1 cellular context compared by ENCODE assay signal in the genomic region with DNA sequence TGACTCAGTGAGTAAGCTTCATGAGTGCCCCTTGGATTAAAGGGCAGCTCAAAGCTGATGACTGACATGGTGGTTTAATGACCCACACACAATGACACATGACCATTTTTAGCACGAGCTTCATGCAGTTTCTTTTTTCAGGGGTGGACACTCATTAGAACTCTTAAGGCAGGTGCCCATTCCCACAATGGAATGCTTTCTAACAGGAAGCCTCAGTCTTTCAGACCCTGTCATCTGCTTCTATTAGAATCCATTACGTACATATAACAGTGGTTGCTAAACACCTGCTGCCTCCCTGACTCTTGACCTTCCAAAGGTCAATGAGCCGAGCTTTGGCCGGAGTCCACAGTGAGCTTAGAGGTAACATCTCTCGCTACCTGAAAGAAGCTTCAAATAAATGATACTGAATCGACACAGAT.
TF ChIP-seq lines count a peak whose summit lies in the region.

No MANE protein-coding gene starts in this region.

TF ChIP-seq in GM23338, 12 proteins besides CTCF, POLR2A, EP300 and RAD21 (continued from another document):
- TF ChIP-seq, protein P1, sequence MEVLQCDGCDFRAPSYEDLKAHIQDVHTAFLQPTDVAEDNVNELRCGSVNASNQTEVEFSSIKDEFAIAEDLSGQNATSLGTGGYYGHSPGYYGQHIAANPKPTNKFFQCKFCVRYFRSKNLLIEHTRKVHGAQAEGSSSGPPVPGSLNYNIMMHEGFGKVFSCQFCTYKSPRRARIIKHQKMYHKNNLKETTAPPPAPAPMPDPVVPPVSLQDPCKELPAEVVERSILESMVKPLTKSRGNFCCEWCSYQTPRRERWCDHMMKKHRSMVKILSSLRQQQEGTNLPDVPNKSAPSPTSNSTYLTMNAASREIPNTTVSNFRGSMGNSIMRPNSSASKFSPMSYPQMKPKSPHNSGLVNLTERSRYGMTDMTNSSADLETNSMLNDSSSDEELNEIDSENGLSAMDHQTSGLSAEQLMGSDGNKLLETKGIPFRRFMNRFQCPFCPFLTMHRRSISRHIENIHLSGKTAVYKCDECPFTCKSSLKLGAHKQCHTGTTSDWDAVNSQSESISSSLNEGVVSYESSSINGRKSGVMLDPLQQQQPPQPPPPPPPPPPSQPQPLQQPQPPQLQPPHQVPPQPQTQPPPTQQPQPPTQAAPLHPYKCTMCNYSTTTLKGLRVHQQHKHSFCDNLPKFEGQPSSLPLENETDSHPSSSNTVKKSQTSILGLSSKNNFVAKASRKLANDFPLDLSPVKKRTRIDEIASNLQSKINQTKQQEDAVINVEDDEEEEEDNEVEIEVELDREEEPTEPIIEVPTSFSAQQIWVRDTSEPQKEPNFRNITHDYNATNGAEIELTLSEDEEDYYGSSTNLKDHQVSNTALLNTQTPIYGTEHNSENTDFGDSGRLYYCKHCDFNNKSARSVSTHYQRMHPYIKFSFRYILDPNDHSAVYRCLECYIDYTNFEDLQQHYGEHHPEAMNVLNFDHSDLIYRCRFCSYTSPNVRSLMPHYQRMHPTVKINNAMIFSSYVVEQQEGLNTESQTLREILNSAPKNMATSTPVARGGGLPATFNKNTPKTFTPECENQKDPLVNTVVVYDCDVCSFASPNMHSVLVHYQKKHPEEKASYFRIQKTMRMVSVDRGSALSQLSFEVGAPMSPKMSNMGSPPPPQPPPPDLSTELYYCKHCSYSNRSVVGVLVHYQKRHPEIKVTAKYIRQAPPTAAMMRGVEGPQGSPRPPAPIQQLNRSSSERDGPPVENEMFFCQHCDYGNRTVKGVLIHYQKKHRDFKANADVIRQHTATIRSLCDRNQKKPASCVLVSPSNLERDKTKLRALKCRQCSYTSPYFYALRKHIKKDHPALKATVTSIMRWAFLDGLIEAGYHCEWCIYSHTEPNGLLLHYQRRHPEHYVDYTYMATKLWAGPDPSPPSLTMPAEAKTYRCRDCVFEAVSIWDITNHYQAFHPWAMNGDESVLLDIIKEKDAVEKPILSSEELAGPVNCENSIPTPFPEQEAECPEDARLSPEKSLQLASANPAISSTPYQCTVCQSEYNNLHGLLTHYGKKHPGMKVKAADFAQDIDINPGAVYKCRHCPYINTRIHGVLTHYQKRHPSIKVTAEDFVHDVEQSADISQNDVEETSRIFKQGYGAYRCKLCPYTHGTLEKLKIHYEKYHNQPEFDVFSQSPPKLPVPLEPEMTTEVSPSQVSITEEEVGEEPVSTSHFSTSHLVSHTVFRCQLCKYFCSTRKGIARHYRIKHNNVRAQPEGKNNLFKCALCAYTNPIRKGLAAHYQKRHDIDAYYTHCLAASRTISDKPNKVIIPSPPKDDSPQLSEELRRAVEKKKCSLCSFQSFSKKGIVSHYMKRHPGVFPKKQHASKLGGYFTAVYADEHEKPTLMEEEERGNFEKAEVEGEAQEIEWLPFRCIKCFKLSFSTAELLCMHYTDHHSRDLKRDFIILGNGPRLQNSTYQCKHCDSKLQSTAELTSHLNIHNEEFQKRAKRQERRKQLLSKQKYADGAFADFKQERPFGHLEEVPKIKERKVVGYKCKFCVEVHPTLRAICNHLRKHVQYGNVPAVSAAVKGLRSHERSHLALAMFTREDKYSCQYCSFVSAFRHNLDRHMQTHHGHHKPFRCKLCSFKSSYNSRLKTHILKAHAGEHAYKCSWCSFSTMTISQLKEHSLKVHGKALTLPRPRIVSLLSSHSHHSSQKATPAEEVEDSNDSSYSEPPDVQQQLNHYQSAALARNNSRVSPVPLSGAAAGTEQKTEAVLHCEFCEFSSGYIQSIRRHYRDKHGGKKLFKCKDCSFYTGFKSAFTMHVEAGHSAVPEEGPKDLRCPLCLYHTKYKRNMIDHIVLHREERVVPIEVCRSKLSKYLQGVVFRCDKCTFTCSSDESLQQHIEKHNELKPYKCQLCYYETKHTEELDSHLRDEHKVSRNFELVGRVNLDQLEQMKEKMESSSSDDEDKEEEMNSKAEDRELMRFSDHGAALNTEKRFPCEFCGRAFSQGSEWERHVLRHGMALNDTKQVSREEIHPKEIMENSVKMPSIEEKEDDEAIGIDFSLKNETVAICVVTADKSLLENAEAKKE (CRISPR knock-in tag; IDR thresholded peaks at IDR 0.05): no peak
- TF ChIP-seq JUNB (IDR thresholded peaks at IDR 0.05; ENCODE audit: unreplicated experiment) (no peak), POLR2AphosphoS5 (IDR thresholded peaks at IDR 0.05; ENCODE audit: low read depth) (no peak), CREB1 (CRISPR knock-in tag; IDR thresholded peaks at IDR 0.05; ENCODE audit: low read depth) (no peak), ZNF114 (CRISPR knock-in tag; IDR thresholded peaks at IDR 0.05) (no peak), NANOG (IDR thresholded peaks at IDR 0.05; ENCODE audit: borderline replicate concordance) (no peak), EZH2 (IDR thresholded peaks at IDR 0.05; ENCODE audit: low read depth, unreplicated experiment) (no peak)
- TF ChIP-seq, protein P2, sequence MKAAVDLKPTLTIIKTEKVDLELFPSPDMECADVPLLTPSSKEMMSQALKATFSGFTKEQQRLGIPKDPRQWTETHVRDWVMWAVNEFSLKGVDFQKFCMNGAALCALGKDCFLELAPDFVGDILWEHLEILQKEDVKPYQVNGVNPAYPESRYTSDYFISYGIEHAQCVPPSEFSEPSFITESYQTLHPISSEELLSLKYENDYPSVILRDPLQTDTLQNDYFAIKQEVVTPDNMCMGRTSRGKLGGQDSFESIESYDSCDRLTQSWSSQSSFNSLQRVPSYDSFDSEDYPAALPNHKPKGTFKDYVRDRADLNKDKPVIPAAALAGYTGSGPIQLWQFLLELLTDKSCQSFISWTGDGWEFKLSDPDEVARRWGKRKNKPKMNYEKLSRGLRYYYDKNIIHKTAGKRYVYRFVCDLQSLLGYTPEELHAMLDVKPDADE (IDR thresholded peaks at IDR 0.05): no peak
- TF ChIP-seq, protein P3, sequence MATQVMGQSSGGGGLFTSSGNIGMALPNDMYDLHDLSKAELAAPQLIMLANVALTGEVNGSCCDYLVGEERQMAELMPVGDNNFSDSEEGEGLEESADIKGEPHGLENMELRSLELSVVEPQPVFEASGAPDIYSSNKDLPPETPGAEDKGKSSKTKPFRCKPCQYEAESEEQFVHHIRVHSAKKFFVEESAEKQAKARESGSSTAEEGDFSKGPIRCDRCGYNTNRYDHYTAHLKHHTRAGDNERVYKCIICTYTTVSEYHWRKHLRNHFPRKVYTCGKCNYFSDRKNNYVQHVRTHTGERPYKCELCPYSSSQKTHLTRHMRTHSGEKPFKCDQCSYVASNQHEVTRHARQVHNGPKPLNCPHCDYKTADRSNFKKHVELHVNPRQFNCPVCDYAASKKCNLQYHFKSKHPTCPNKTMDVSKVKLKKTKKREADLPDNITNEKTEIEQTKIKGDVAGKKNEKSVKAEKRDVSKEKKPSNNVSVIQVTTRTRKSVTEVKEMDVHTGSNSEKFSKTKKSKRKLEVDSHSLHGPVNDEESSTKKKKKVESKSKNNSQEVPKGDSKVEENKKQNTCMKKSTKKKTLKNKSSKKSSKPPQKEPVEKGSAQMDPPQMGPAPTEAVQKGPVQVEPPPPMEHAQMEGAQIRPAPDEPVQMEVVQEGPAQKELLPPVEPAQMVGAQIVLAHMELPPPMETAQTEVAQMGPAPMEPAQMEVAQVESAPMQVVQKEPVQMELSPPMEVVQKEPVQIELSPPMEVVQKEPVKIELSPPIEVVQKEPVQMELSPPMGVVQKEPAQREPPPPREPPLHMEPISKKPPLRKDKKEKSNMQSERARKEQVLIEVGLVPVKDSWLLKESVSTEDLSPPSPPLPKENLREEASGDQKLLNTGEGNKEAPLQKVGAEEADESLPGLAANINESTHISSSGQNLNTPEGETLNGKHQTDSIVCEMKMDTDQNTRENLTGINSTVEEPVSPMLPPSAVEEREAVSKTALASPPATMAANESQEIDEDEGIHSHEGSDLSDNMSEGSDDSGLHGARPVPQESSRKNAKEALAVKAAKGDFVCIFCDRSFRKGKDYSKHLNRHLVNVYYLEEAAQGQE (IDR thresholded peaks at IDR 0.05; ENCODE audit: unreplicated experiment): no peak
TF ChIP-seq in GM23338: peak in this region for 0.
